ENCODE assay signal across 9 cellular contexts in genomic region chrX:154735695-154736393, GRCh38. TPM values are rescaled to one million over a fixed set of nuclear protein-coding genes. Genes with fewer than 3 reads are reported as not detected.
DNase-seq lines count a peak whose midpoint lies in the region; ATAC-seq, FAIRE-seq and TF ChIP-seq lines count a peak whose summit lies in the region.
"Had no signal": no experiment of that assay in that cellular context is flagged by ENCODE, and none has a peak within 500 bp of the region (broad histone marks: within the 10 kb centered on the region; RNA-seq: fewer than 3 reads in every experiment).

No MANE protein-coding gene starts in this region.

- intact Hi-C loops in left ventricle myocardium inferior (cut with micrococcal nuclease): no loop called here

- no peak for ATAC-seq in GM21576 (IDR thresholded peaks at IDR 0.05; ENCODE audit: unreplicated experiment)
- no peak for ATAC-seq in HG03378 (IDR thresholded peaks at IDR 0.05; ENCODE audit: unreplicated experiment)

- peaks cover 1% of the 10 kb centered on the region for H3K9me3 ChIP-seq in adipocyte (ENCODE audit: control insufficient read depth, low read length)
- no peaks in the 10 kb centered on the region for H3K9me3 ChIP-seq in left ventricle myocardium inferior (replicated peaks)
- no peaks in the 10 kb centered on the region for H3K9me3 ChIP-seq in skeletal muscle satellite cell (replicated peaks; ENCODE audit: low read length)
- no peaks in the 10 kb centered on the region for H3K9me3 ChIP-seq in WERI-Rb-1 (ENCODE audit: severe bottlenecking)

- DNase-seq in HCEC 1CT (peak; percentile 85), adipocyte (ENCODE audit: low read depth) (peak; percentile 85), left ventricle myocardium inferior (peak; percentile 75), frontal cortex (ENCODE audit: low spot score in 2 of 2) (no peak), WERI-Rb-1 (no peak)
- DNase-seq: NCI-H510A had no signal

- no peak overlapping the region for H3K9ac ChIP-seq in adipocyte (ENCODE audit: low read length)
- H3K9ac ChIP-seq in skeletal muscle satellite cell (ENCODE audit: low read depth, low read length): peak overlapping the region; percentile 44

- H3K36me3 ChIP-seq in adipocyte (ENCODE audit: control insufficient read depth, insufficient read depth, low read length, severe bottlenecking): no peaks in the 10 kb centered on the region
- no peaks in the 10 kb centered on the region for H3K36me3 ChIP-seq in left ventricle myocardium inferior
- H3K36me3 ChIP-seq in skeletal muscle satellite cell (ENCODE audit: insufficient read depth, low read length): no peaks in the 10 kb centered on the region
- H3K36me3 ChIP-seq in WERI-Rb-1: no peaks in the 10 kb centered on the region

- FAIRE-seq in frontal cortex (lab: Jason Lieb, UNC): no peak

- peak overlapping the region; percentile 28 for H3K4me2 ChIP-seq in skeletal muscle satellite cell (ENCODE audit: low read length)

- H3K4me3 ChIP-seq in adipocyte (ENCODE audit: low read length) (peak overlapping the region; percentile 13), left ventricle myocardium inferior (peak overlapping the region; percentile 15), skeletal muscle satellite cell (ENCODE audit: low read length) (no peak overlapping the region), WERI-Rb-1 (ENCODE audit: low read depth, low read length) (no peak overlapping the region)

- H3K4me1 ChIP-seq in adipocyte (ENCODE audit: control insufficient read depth, insufficient read depth, low read length) (peaks cover 75% of the 10 kb centered on the region), left ventricle myocardium inferior (peaks cover 92% of the 10 kb centered on the region), skeletal muscle satellite cell (ENCODE audit: control insufficient read depth, insufficient read depth, low read length) (peaks cover 73% of the 10 kb centered on the region)

- H3K27me3 ChIP-seq in adipocyte (replicated peaks; ENCODE audit: control insufficient read depth, insufficient read depth, low read length) (peaks cover 3% of the 10 kb centered on the region), left ventricle myocardium inferior (ENCODE audit: low read depth) (no peaks in the 10 kb centered on the region), skeletal muscle satellite cell (ENCODE audit: control insufficient read depth, insufficient read depth, low read length) (no peaks in the 10 kb centered on the region), WERI-Rb-1 (ENCODE audit: insufficient read depth, low read depth, severe bottlenecking) (no peaks in the 10 kb centered on the region)

- H3K27ac ChIP-seq in left ventricle myocardium inferior (replicated peaks) (peak overlapping the region; percentile 89), WERI-Rb-1 (no peak overlapping the region)

- TF ChIP-seq CTCF in left ventricle myocardium inferior (IDR thresholded peaks at IDR 0.05; ENCODE audit: borderline replicate concordance) (no peak), WERI-Rb-1 (IDR thresholded peaks at IDR 0.05; ENCODE audit: low read depth, low read length) (no peak)

RNA-seq across cellular contexts. Expression of gene GAB3, which starts 15.0 kb away (rescaled TPM):
- 14.8 TPM for total RNA-seq in left ventricle myocardium inferior
- 9.2 and 15.5 TPM in 2 replicates for total RNA-seq in skeletal muscle satellite cell (2012; rRNA removed)
- total RNA-seq in frontal cortex: 0.82 TPM

RNA-seq across cellular contexts. Expression of gene DKC1, which starts 26.8 kb away (rescaled TPM):
- total RNA-seq in left ventricle myocardium inferior (18.0 TPM), frontal cortex (17.5 TPM)
- 51.1 and 54.8 TPM in 2 replicates for total RNA-seq in skeletal muscle satellite cell (2012; rRNA removed)

Comparison
In these comparisons a context has a peak if more than half of its experiments do, and no peak if none do; other contexts are left out.
1. DNase-seq: peak in HCEC 1CT (single experiment), adipocyte (single experiment) and left ventricle myocardium inferior (single experiment); none in frontal cortex (0 of 2) and WERI-Rb-1 (single experiment).
2. H3K4me3 ChIP-seq: peak in adipocyte (single experiment) and left ventricle myocardium inferior (single experiment); none in skeletal muscle satellite cell (single experiment) and WERI-Rb-1 (single experiment).